Comparison of ENCODE assay signal across 16 cellular contexts in the genomic region with DNA sequence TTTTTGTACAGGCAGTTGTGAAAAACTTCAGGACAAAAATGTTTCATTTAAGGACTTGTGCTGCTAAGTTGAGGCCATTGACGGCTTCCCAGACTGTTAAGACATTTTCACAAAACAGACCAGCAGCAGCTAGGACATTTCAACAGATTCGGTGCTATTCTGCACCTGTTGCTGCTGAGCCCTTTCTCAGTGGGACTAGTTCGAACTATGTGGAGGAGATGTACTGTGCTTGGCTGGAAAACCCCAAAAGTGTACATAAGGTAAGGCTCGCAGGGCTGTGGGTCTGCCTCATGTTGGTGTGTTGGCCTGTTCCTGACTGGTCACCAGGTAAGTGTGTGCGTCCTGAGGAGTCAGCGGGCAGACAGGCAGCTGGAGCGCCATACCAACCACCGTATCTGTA. TPM values are rescaled to one million over a fixed set of nuclear protein-coding genes. Genes with fewer than 3 reads are reported as not detected.
DNase-seq lines count a peak whose midpoint lies in the region; FAIRE-seq and TF ChIP-seq lines count a peak whose summit lies in the region.
"Had no signal": no experiment of that assay in that cellular context is flagged by ENCODE, and none has a peak within 500 bp of the region (broad histone marks: within the 10 kb centered on the region; RNA-seq: fewer than 3 reads in every experiment).

No MANE protein-coding gene starts in this region.

- H3K27ac ChIP-seq in neural progenitor cell = no peak overlapping the region
- H3K27ac ChIP-seq: upper lobe of right lung had no signal

- TF ChIP-seq CTCF in neural progenitor cell (IDR thresholded peaks at IDR 0.05) = no peak

- FAIRE-seq in HTR-8/SVneo (lab: Jason Lieb, UNC) = no peak
- FAIRE-seq: A204.1 had no signal

- no peaks in the 10 kb centered on the region for H3K36me3 ChIP-seq in neural progenitor cell

- no peaks in the 10 kb centered on the region for H3K4me1 ChIP-seq in neural progenitor cell

- H3K27me3 Mint-ChIP-seq in activated CD4-positive, alpha-beta T cell treated with anti-CD3 and anti-CD28 coated beads, Interleukin-2, amount 10 ng/mL, durations not matched to agents 24 days and 14 days = no peaks in the 10 kb centered on the region
- no peaks in the 10 kb centered on the region for H3K27me3 Mint-ChIP-seq in IgD-negative memory B cell
- H3K27me3 Mint-ChIP-seq in activated naive CD8-positive, alpha-beta T cell = no peaks in the 10 kb centered on the region
- H3K27me3 Mint-ChIP-seq in neural progenitor cell (ENCODE audit: insufficient read depth, low read depth) = peaks cover 4% of the 10 kb centered on the region

- H3K4me3 Mint-ChIP-seq in activated CD4-positive, alpha-beta T cell treated with anti-CD3 and anti-CD28 coated beads, Interleukin-2, amount 10 ng/mL, durations not matched to agents 24 days and 14 days = peak overlapping the region; percentile 75
- H3K4me3 Mint-ChIP-seq in IgD-negative memory B cell (peak overlapping the region in 2 of 4 donors; percentile 28 to 85), neural progenitor cell (no peak overlapping the region)
- H3K4me3 Mint-ChIP-seq in activated naive CD8-positive, alpha-beta T cell = peak overlapping the region; percentile 47

- H3K4me1 Mint-ChIP-seq in activated CD4-positive, alpha-beta T cell treated with anti-CD3 and anti-CD28 coated beads, Interleukin-2, amount 10 ng/mL, durations not matched to agents 24 days and 14 days = peaks cover 58% of the 10 kb centered on the region
- H3K4me1 Mint-ChIP-seq in IgD-negative memory B cell = peaks cover 38 to 47% (median 41%) of the 10 kb centered on the region in 3 donors
- H3K4me1 Mint-ChIP-seq in activated naive CD8-positive, alpha-beta T cell (ENCODE audit: low read depth) = peaks cover 59% of the 10 kb centered on the region
- H3K4me1 Mint-ChIP-seq in neural progenitor cell = peaks cover 2% of the 10 kb centered on the region

- H3K27me3 ChIP-seq in neural progenitor cell = no peaks in the 10 kb centered on the region
- H3K27me3 ChIP-seq: upper lobe of right lung had no signal

- peaks cover 81% of the 10 kb centered on the region for H3K79me2 ChIP-seq in neural progenitor cell (ENCODE audit: low read depth)

- no peaks in the 10 kb centered on the region for H3F3A ChIP-seq in neural progenitor cell (ENCODE audit: low read depth)

- no peak overlapping the region for H2AFZ ChIP-seq in neural progenitor cell (replicated peaks)

- peak overlapping the region; percentile 92 for H3K27ac Mint-ChIP-seq in activated CD4-positive, alpha-beta T cell treated with anti-CD3 and anti-CD28 coated beads, Interleukin-2, amount 10 ng/mL, durations not matched to agents 24 days and 14 days
- H3K27ac Mint-ChIP-seq in IgD-negative memory B cell = peak overlapping the region; percentile 80 to 96 (median 93)
- H3K27ac Mint-ChIP-seq in activated naive CD8-positive, alpha-beta T cell = peak overlapping the region; percentile 93
- peak overlapping the region; percentile 54 for H3K27ac Mint-ChIP-seq in neural progenitor cell

- intact Hi-C loops in activated CD4-positive, alpha-beta T cell treated with anti-CD3 and anti-CD28 coated beads, Interleukin-2, amount 10 ng/mL, durations not matched to agents 24 days and 14 days (cut with micrococcal nuclease) = no loop called here

- H3K9me3 Mint-ChIP-seq in activated CD4-positive, alpha-beta T cell treated with anti-CD3 and anti-CD28 coated beads, Interleukin-2, amount 10 ng/mL, durations not matched to agents 24 days and 14 days = no peaks in the 10 kb centered on the region
- H3K9me3 Mint-ChIP-seq in IgD-negative memory B cell (no peaks in the 10 kb centered on the region), neural progenitor cell (no peaks in the 10 kb centered on the region)
- no peaks in the 10 kb centered on the region for H3K9me3 Mint-ChIP-seq in activated naive CD8-positive, alpha-beta T cell (ENCODE audit: low read depth)

- no peaks in the 10 kb centered on the region for H3K9me3 ChIP-seq in neural progenitor cell (ENCODE audit: low read depth)
- H3K9me3 ChIP-seq: upper lobe of right lung had no signal

- H3K9ac ChIP-seq in neural progenitor cell = no peak overlapping the region

- H3K4me2 ChIP-seq in neural progenitor cell = no peak overlapping the region

- no peak overlapping the region for H3K4me3 ChIP-seq in neural progenitor cell
- H3K4me3 ChIP-seq: upper lobe of right lung had no signal

- no peak for DNase-seq in activated CD4-positive, alpha-beta T cell treated with anti-CD3 and anti-CD28 coated beads, Interleukin-2, amount 10 ng/mL, durations not matched to agents 24 days and 14 days
- DNase-seq in activated CD4-positive, alpha-beta T cell treated with anti-CD3 and anti-CD28 coated beads, Interleukin-2, amount 50 U/mL, for 1 hour = no peak
- DNase-seq in neural progenitor cell (ENCODE audit: low spot score) = no peak
- DNase-seq in Ammon's horn (ENCODE audit: low spot score) = no peak
- no peak for DNase-seq in HTR-8/SVneo (ENCODE audit: insufficient read length, low spot score)
- no peak for DNase-seq in NCI-H2196 treated with DMSO at 0.1 percent for 48 hours (lab: John Stamatoyannopoulos, UW; ENCODE audit: unreplicated experiment)
- DNase-seq: C1 segment of cervical spinal cord; effector CD4-positive, alpha-beta T cell; hypothalamus; NCI-H2029; NCI-H526; OCI-M1; upper lobe of right lung had no signal

- peaks cover 49% of the 10 kb centered on the region for H3K36me3 Mint-ChIP-seq in activated CD4-positive, alpha-beta T cell treated with anti-CD3 and anti-CD28 coated beads, Interleukin-2, amount 10 ng/mL, durations not matched to agents 24 days and 14 days (ENCODE audit: low read depth)
- peaks cover 1% of the 10 kb centered on the region for H3K36me3 Mint-ChIP-seq in IgD-negative memory B cell
- H3K36me3 Mint-ChIP-seq in activated naive CD8-positive, alpha-beta T cell = peaks cover 8% of the 10 kb centered on the region
- H3K36me3 Mint-ChIP-seq in neural progenitor cell = peaks cover 5% of the 10 kb centered on the region

- H4K20me1 ChIP-seq in neural progenitor cell (ENCODE audit: low read depth) = peaks cover 47% of the 10 kb centered on the region

RNA-seq across cellular contexts. Expression of a gene that starts 17.9 kb away (rescaled TPM):
- 99.5 and 102 TPM in 2 replicates for total RNA-seq in activated CD4-positive, alpha-beta T cell treated with anti-CD3 and anti-CD28 coated beads, Interleukin-2, amount 10 ng/mL, durations not matched to agents 24 days and 14 days
- 26.6 TPM for polyA plus RNA-seq in IgD-negative memory B cell
- 25.2 and 54.4 TPM in 2 replicates for total RNA-seq in neural progenitor cell (ENCODE audit: low replicate concordance)

RNA-seq across cellular contexts. Expression of a gene that starts 42.3 kb away (rescaled TPM):
- total RNA-seq in activated CD4-positive, alpha-beta T cell treated with anti-CD3 and anti-CD28 coated beads, Interleukin-2, amount 10 ng/mL, durations not matched to agents 24 days and 14 days = 78.4 and 80.2 TPM in 2 replicates
- 59.9 TPM for polyA plus RNA-seq in IgD-negative memory B cell
- total RNA-seq in neural progenitor cell (ENCODE audit: low replicate concordance) = 95.8 and 222 TPM in 2 replicates

RNA-seq across cellular contexts. Expression of a gene that starts 50.6 kb away (rescaled TPM):
- total RNA-seq in activated CD4-positive, alpha-beta T cell treated with anti-CD3 and anti-CD28 coated beads, Interleukin-2, amount 10 ng/mL, durations not matched to agents 24 days and 14 days = 162 and 172 TPM in 2 replicates
- polyA plus RNA-seq in IgD-negative memory B cell = 52.0 TPM
- 61.0 and 67.5 TPM in 2 replicates for total RNA-seq in neural progenitor cell (ENCODE audit: low replicate concordance)
